8 cellular contexts compared by ENCODE assay signal in genomic region chr2:159090514-159091201, GRCh38.
DNase-seq lines count a peak whose midpoint lies in the region; ATAC-seq and FAIRE-seq lines count a peak whose summit lies in the region.

No MANE protein-coding gene starts in this region.

- FAIRE-seq in GM19239 (lab: Jason Lieb, UNC), result no peak

- POLR2A ChIA-PET in activated naive CD8-positive, alpha-beta T cell treated with anti-CD3 and anti-CD28 coated beads, Interleukin-2, amount 10 ng/mL, durations not matched to agents 7 days and 5 days (lab: Charles Lee), result no interaction called here

- ATAC-seq in GM18517 (IDR thresholded peaks at IDR 0.05; ENCODE audit: unreplicated experiment) (peak; percentile 70), HG02943 (IDR thresholded peaks at IDR 0.05; ENCODE audit: low read depth, unreplicated experiment) (peak; percentile 55), GM19023 (IDR thresholded peaks at IDR 0.05; ENCODE audit: unreplicated experiment) (no peak)
- ATAC-seq in activated naive CD8-positive, alpha-beta T cell treated with anti-CD3 and anti-CD28 coated beads, Interleukin-2, amount 10 ng/mL, durations not matched to agents 7 days and 5 days (ENCODE audit: low read depth), result no peak

- peaks cover 47% of the 10 kb centered on the region for H3K4me1 Mint-ChIP-seq in activated naive CD8-positive, alpha-beta T cell treated with anti-CD3 and anti-CD28 coated beads, Interleukin-2, amount 10 ng/mL, durations not matched to agents 7 days and 5 days

- H3K4me3 Mint-ChIP-seq in activated naive CD8-positive, alpha-beta T cell treated with anti-CD3 and anti-CD28 coated beads, Interleukin-2, amount 10 ng/mL, durations not matched to agents 7 days and 5 days, result peak overlapping the region; percentile 22

- H3K27me3 Mint-ChIP-seq in activated naive CD8-positive, alpha-beta T cell treated with anti-CD3 and anti-CD28 coated beads, Interleukin-2, amount 10 ng/mL, durations not matched to agents 7 days and 5 days, result no peaks in the 10 kb centered on the region

- H3K9me3 Mint-ChIP-seq in activated naive CD8-positive, alpha-beta T cell treated with anti-CD3 and anti-CD28 coated beads, Interleukin-2, amount 10 ng/mL, durations not matched to agents 7 days and 5 days, result peaks cover 2% of the 10 kb centered on the region

- H3K27ac Mint-ChIP-seq in activated naive CD8-positive, alpha-beta T cell treated with anti-CD3 and anti-CD28 coated beads, Interleukin-2, amount 10 ng/mL, durations not matched to agents 7 days and 5 days, result peak overlapping the region; percentile 75

- DNase-seq in activated naive CD8-positive, alpha-beta T cell treated with anti-CD3 and anti-CD28 coated beads, Interleukin-2, amount 10 ng/mL, durations not matched to agents 7 days and 5 days, result no peak
- DNase-seq in left kidney (ENCODE audit: low read depth, low spot score), result peak; percentile 50
- DNase-seq in GM19239 (ENCODE audit: insufficient read length, low spot score), result no peak
- no peak for DNase-seq in NCI-H146 (lab: John Stamatoyannopoulos, UW)
- no peak for DNase-seq in NCI-H345 (lab: John Stamatoyannopoulos, UW)

- peaks cover under 1% of the 10 kb centered on the region for H3K36me3 Mint-ChIP-seq in activated naive CD8-positive, alpha-beta T cell treated with anti-CD3 and anti-CD28 coated beads, Interleukin-2, amount 10 ng/mL, durations not matched to agents 7 days and 5 days

Comparison
In these comparisons a context has a peak if more than half of its experiments do, and no peak if none do; other contexts are left out.
1. ATAC-seq: peak in GM18517 (single experiment) and HG02943 (single experiment); none in activated naive CD8-positive, alpha-beta T cell treated with anti-CD3 and anti-CD28 coated beads, Interleukin-2, amount 10 ng/mL, durations not matched to agents 7 days and 5 days (single experiment) and GM19023 (single experiment).